In the genomic region with DNA sequence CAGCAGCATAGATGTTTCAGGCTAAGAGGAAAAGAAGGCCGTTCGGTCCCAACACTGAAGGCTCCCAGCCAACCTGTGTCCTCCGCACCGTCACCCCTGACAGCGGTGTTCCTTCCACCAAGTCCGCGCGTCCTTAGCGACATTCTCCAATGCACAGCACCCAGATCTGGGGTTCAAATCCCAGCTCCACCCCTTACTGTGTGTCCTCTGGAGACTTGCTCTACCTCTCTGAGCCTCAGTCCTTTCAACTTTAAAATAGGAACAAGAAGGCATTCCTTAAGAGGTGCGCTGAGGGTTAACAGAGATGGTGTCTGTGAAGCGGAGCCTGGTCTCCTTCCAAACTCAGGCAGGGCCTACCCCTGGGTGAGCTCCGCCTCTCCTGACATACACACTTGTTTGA, we compare ENCODE assay signal across 17 cellular contexts.
"Had no signal": no experiment of that assay in that cellular context is flagged by ENCODE, and none has a peak within 500 bp of the region (broad histone marks: within the 10 kb centered on the region; RNA-seq: fewer than 3 reads in every experiment).

No MANE protein-coding gene starts in this region.

- H3K27me3 ChIP-seq: foreskin keratinocyte, uterus had no signal

- H3K27ac Mint-ChIP-seq: activated CD8-positive, alpha-beta T cell treated with anti-CD3 and anti-CD28 coated beads, Interleukin-2, amount 10 ng/mL, durations not matched to agents 7 days and 5 days; activated naive CD8-positive, alpha-beta T cell treated with anti-CD3 and anti-CD28 coated beads, Interleukin-2, amount 50 U/mL, for 24 hours; activated T-helper 1 cell treated with anti-CD3 and anti-CD28 coated beads, Interleukin-12 subunit alpha, Interleukin-12 subunit beta, Interleukin-2, Interleukin-4 antibody, amounts not matched to agents 30 ng/mL and 10 ng/mL and 1 ng/mL, durations not matched to agents 14 hours and 24 hours and 36 hours; dendritic cell treated with granulocyte-macrophage colony-stimulating factor and Interleukin-4, amounts not matched to agents 40 ng/mL and 50 ng/mL, for 4 days; naive thymus-derived CD4-positive, alpha-beta T cell; T-helper 1 cell treated with Interleukin-12 subunit alpha and Interleukin-12 subunit beta and Interleukin-4 antibody, amounts not matched to agents 30 μg/mL and 1 μg/mL, for 36 hours had no signal

- H3K27ac ChIP-seq: foreskin keratinocyte, prostate gland, uterus had no signal

- H3K4me1 ChIP-seq: prostate gland had no signal

- H3K36me3 Mint-ChIP-seq: naive thymus-derived CD4-positive, alpha-beta T cell had no signal

- ATAC-seq: activated CD8-positive, alpha-beta T cell treated with anti-CD3 and anti-CD28 coated beads, Interleukin-2, amount 10 ng/mL, durations not matched to agents 7 days and 5 days; activated naive CD8-positive, alpha-beta T cell treated with anti-CD3 and anti-CD28 coated beads, Interleukin-2, amount 50 U/mL, for 24 hours; foreskin keratinocyte; naive thymus-derived CD4-positive, alpha-beta T cell had no signal

- H3K4me1 Mint-ChIP-seq: activated naive CD8-positive, alpha-beta T cell treated with anti-CD3 and anti-CD28 coated beads, Interleukin-2, amount 50 U/mL, for 24 hours; central memory CD8-positive, alpha-beta T cell; naive thymus-derived CD4-positive, alpha-beta T cell had no signal

- H3K9me3 ChIP-seq: esophagus squamous epithelium, prostate gland, uterus had no signal

- H3K36me3 ChIP-seq: esophagus squamous epithelium, prostate gland, stomach, uterus had no signal

- H3K4me3 Mint-ChIP-seq: activated CD8-positive, alpha-beta T cell treated with anti-CD3 and anti-CD28 coated beads, Interleukin-2, amount 10 ng/mL, durations not matched to agents 7 days and 5 days; activated naive CD8-positive, alpha-beta T cell treated with anti-CD3 and anti-CD28 coated beads, Interleukin-2, amount 50 U/mL, for 24 hours; activated T-helper 1 cell treated with anti-CD3 and anti-CD28 coated beads, Interleukin-12 subunit alpha, Interleukin-12 subunit beta, Interleukin-2, Interleukin-4 antibody, amounts not matched to agents 30 ng/mL and 10 ng/mL and 1 ng/mL, durations not matched to agents 14 hours and 24 hours and 36 hours; central memory CD8-positive, alpha-beta T cell; dendritic cell treated with granulocyte-macrophage colony-stimulating factor and Interleukin-4, amounts not matched to agents 40 ng/mL and 50 ng/mL, for 4 days; naive thymus-derived CD4-positive, alpha-beta T cell; T-helper 1 cell treated with Interleukin-12 subunit alpha and Interleukin-12 subunit beta and Interleukin-4 antibody, amounts not matched to agents 30 μg/mL and 1 μg/mL, for 36 hours had no signal

- H3K4me3 ChIP-seq: esophagus squamous epithelium, prostate gland, stomach, uterus had no signal

- DNase-seq: activated CD4-positive, alpha-beta T cell treated with anti-CD3 and anti-CD28 coated beads for 48 hours; activated CD8-positive, alpha-beta T cell treated with anti-CD3 and anti-CD28 coated beads, Interleukin-2, amount 10 ng/mL, durations not matched to agents 7 days and 5 days; activated naive CD4-positive, alpha-beta T cell treated with Interleukin-2 at 50 U/mL for 16 hours; activated naive CD8-positive, alpha-beta T cell treated with anti-CD3 and anti-CD28 coated beads, Interleukin-2, amount 50 U/mL, for 24 hours; esophagus squamous epithelium; head of caudate nucleus; kidney; naive thymus-derived CD4-positive, alpha-beta T cell; occipital lobe; stomach; uterus had no signal

- FAIRE-seq: kidney had no signal

- H3K9me3 Mint-ChIP-seq: activated naive CD8-positive, alpha-beta T cell treated with anti-CD3 and anti-CD28 coated beads, Interleukin-2, amount 50 U/mL, for 24 hours; activated T-helper 1 cell treated with anti-CD3 and anti-CD28 coated beads, Interleukin-12 subunit alpha, Interleukin-12 subunit beta, Interleukin-2, Interleukin-4 antibody, amounts not matched to agents 30 ng/mL and 10 ng/mL and 1 ng/mL, durations not matched to agents 14 hours and 24 hours and 36 hours; central memory CD8-positive, alpha-beta T cell; dendritic cell treated with granulocyte-macrophage colony-stimulating factor and Interleukin-4, amounts not matched to agents 40 ng/mL and 50 ng/mL, for 4 days; T-helper 1 cell treated with Interleukin-12 subunit alpha and Interleukin-12 subunit beta and Interleukin-4 antibody, amounts not matched to agents 30 μg/mL and 1 μg/mL, for 36 hours had no signal
